Comparison of ENCODE assay signal across 8 cellular contexts in genomic region chr6:36979343-36979742, GRCh38. TPM values are rescaled to one million over a fixed set of nuclear protein-coding genes. Genes with fewer than 3 reads are reported as not detected.
DNase-seq lines count a peak whose midpoint lies in the region; ATAC-seq and TF ChIP-seq lines count a peak whose summit lies in the region.

No MANE protein-coding gene starts in this region.

- peaks cover 65 to 94% (median 85%) of the 10 kb centered on the region in 11 experiments for H3K36me3 ChIP-seq in BLaER1 treated with 17β-estradiol and CSF1 and Interleukin-3, amounts not matched to agents 10 nM and 100 nM
- H3K36me3 ChIP-seq in IMR-90 (ENCODE audit: control insufficient read depth, insufficient read depth, low read length), result peaks cover 58% of the 10 kb centered on the region
- H3K36me3 ChIP-seq in left ventricle myocardium inferior, result peaks cover 49% of the 10 kb centered on the region
- H3K36me3 ChIP-seq in spleen, result peaks cover 7 to 85% (median 55%) of the 10 kb centered on the region in 6 donors
- peaks cover 4% of the 10 kb centered on the region for H3K36me3 ChIP-seq in Caco-2 (ENCODE audit: control insufficient read depth, insufficient read depth, low read length)

- in situ Hi-C loops in IMR-90 (cut with MboI; ENCODE audit: low sequenced_read_pairs), result no loop called here

- dilution Hi-C loops in IMR-90 (cut with HindIII; ENCODE audit: low sequenced_read_pairs, unreplicated experiment), result no loop called here

- no peak overlapping the region for H3K4me3 Mint-ChIP-seq in activated T-helper 2 cell treated with anti-CD3 and anti-CD28 coated beads, Interferon-gamma antibody, Interleukin-2, Interleukin-4, amounts not matched to agents 10 μg/mL and 5 μg/mL and 100 μg/mL, durations not matched to agents 14 hours and 24 hours and 36 hours (ENCODE audit: low read depth)
- no peak overlapping the region for H3K4me3 Mint-ChIP-seq in Caco-2 (ENCODE audit: unreplicated experiment)

- no peak overlapping the region for H2BK15ac ChIP-seq in IMR-90 (ENCODE audit: low read depth, low read length)

- no peak overlapping the region for H4K8ac ChIP-seq in IMR-90 (ENCODE audit: low read depth in 2 of 2, low read length in 2 of 2)

- TF ChIP-seq CTCF in IMR-90 (conservative IDR thresholded peaks at IDR 0.05; ENCODE audit: low read depth, low read length) (peak; percentile 40), left ventricle myocardium inferior (IDR thresholded peaks at IDR 0.05; ENCODE audit: borderline replicate concordance) (peak; percentile 68), spleen (IDR thresholded peaks at IDR 0.05 in 8 of 11, conservative IDR thresholded peaks at IDR 0.05 in 3 of 11) (peak in 7 of 11 experiments; percentile 16 to 49 (median 23)), Caco-2 (IDR thresholded peaks at IDR 0.05; ENCODE audit: insufficient read depth in 1 of 2, low read depth in 1 of 2, low read length in 1 of 2, severe bottlenecking in 1 of 2, unreplicated experiment in 1 of 2) (no peak)

- peaks cover 93 to 100% (median 100%) of the 10 kb centered on the region in 11 experiments for H4K20me1 ChIP-seq in BLaER1 treated with 17β-estradiol and CSF1 and Interleukin-3, amounts not matched to agents 10 nM and 100 nM
- peaks cover 82% of the 10 kb centered on the region for H4K20me1 ChIP-seq in IMR-90 (ENCODE audit: insufficient read depth, low read length)

- no peak overlapping the region for H2AFZ ChIP-seq in IMR-90 (replicated peaks; ENCODE audit: low read length, poor library complexity)

- H3K56ac ChIP-seq in IMR-90 (ENCODE audit: extremely low read depth, insufficient read depth, low read length), result no peak overlapping the region

- H3K79me1 ChIP-seq in IMR-90 (ENCODE audit: low read depth in 1 of 2, low read length in 2 of 2), result peaks cover 40 to 88% of the 10 kb centered on the region in 2 experiments

- peak overlapping the region in 8 of 11 experiments; percentile 13 to 47 (median 22); a peak in 5 of 22 replicates for H3K9ac ChIP-seq in BLaER1 treated with 17β-estradiol and CSF1 and Interleukin-3, amounts not matched to agents 10 nM and 100 nM
- H3K9ac ChIP-seq in IMR-90 (ENCODE audit: low read depth, low read length), result no peak overlapping the region

- H4K91ac ChIP-seq in IMR-90 (ENCODE audit: insufficient read depth, low read depth, low read length), result no peak overlapping the region

- POLR2A ChIA-PET in IMR-90 (lab: Charles Lee; ENCODE audit: unreplicated experiment), result no interaction called here
- POLR2A ChIA-PET in Caco-2 (lab: Charles Lee), result no interaction called here

- no peak overlapping the region for H2AK5ac ChIP-seq in IMR-90 (ENCODE audit: low read depth, low read length)

- peak overlapping the region in 5 of 11 experiments; percentile 2 to 28 (median 18); a peak in 6 of 22 replicates for H3K4me2 ChIP-seq in BLaER1 treated with 17β-estradiol and CSF1 and Interleukin-3, amounts not matched to agents 10 nM and 100 nM
- no peak overlapping the region for H3K4me2 ChIP-seq in IMR-90 (ENCODE audit: low read depth, low read length)

- TF ChIP-seq RAD21 in IMR-90 (IDR thresholded peaks at IDR 0.05; ENCODE audit: low read length), result peak; percentile 53

- peaks cover 20% of the 10 kb centered on the region for H3K4me1 Mint-ChIP-seq in activated T-helper 2 cell treated with anti-CD3 and anti-CD28 coated beads, Interferon-gamma antibody, Interleukin-2, Interleukin-4, amounts not matched to agents 10 μg/mL and 5 μg/mL and 100 μg/mL, durations not matched to agents 14 hours and 24 hours and 36 hours (ENCODE audit: low read depth)
- H3K4me1 Mint-ChIP-seq in Caco-2 (ENCODE audit: low read depth, unreplicated experiment), result no peaks in the 10 kb centered on the region

- WGBS in IMR-90 (ENCODE audit: extremely low coverage in 2 of 2, insufficient read length in 1 of 2), 2 experiments, result 79% methylated on average over 3 of the region's 4 CpGs; no CpG with 5 or more reads in 1 of the 2 experiments
- 38 to 60% (median 59%) methylated on average over 4 of the region's 4 CpGs for WGBS in spleen, 5 donors

- H2BK120ac ChIP-seq in IMR-90 (ENCODE audit: low read depth, low read length), result no peak overlapping the region

- intact Hi-C loops in IMR-90 (cut with micrococcal nuclease), result loop anchor here (1.0 kb wide), 2 partner anchors 94 to 213 kb away; partner anchors contain the start of gene C6orf89
- intact Hi-C loops in activated T-helper 2 cell treated with anti-CD3 and anti-CD28 coated beads, Interferon-gamma antibody, Interleukin-2, Interleukin-4, amounts not matched to agents 10 μg/mL and 5 μg/mL and 100 μg/mL, durations not matched to agents 14 hours and 24 hours and 36 hours (cut with micrococcal nuclease), result no loop called here
- intact Hi-C loops in left ventricle myocardium inferior (cut with micrococcal nuclease), result loop anchor here (10.0 kb wide), 1 partner anchor 85 kb away; no protein-coding TSS in a partner anchor
- intact Hi-C loops in spleen (cut with DNase I; ENCODE audit: low total_unique reads), result no loop called here
- intact Hi-C loops in Caco-2 (cut with micrococcal nuclease; ENCODE audit: unreplicated experiment), result loop anchor here (5.0 kb wide), 1 partner anchor 38 kb away; no protein-coding TSS in a partner anchor

- H3K23ac ChIP-seq in IMR-90 (ENCODE audit: low read depth, low read length), result no peak overlapping the region

- H3K9me3 ChIP-seq in BLaER1 treated with 17β-estradiol and CSF1 and Interleukin-3, amounts not matched to agents 10 nM and 100 nM (replicated peaks in 1 of 11), result no peaks in the 10 kb centered on the region
- H3K9me3 ChIP-seq in IMR-90 (ENCODE audit: control insufficient read depth, insufficient read depth, low read length) (no peaks in the 10 kb centered on the region), left ventricle myocardium inferior (replicated peaks) (no peaks in the 10 kb centered on the region), spleen (no peaks in the 10 kb centered on the region), Caco-2 (no peaks in the 10 kb centered on the region)

- DNase-seq in IMR-90, result peak; percentile 41
- peak; percentile 22 for DNase-seq in activated T-helper 2 cell treated with anti-CD3 and anti-CD28 coated beads, Interferon-gamma antibody, Interleukin-2, Interleukin-4, amounts not matched to agents 10 μg/mL and 5 μg/mL and 100 μg/mL, durations not matched to agents 14 hours and 24 hours and 36 hours (ENCODE audit: low spot score)
- DNase-seq in left ventricle myocardium inferior, result no peak
- DNase-seq in spleen, result no peak
- DNase-seq in NCI-H526 treated with DMSO at 0.1 percent for 48 hours (lab: John Stamatoyannopoulos, UW), result no peak
- no peak for DNase-seq in Caco-2

- no peaks in the 10 kb centered on the region for H3K9me3 Mint-ChIP-seq in activated T-helper 2 cell treated with anti-CD3 and anti-CD28 coated beads, Interferon-gamma antibody, Interleukin-2, Interleukin-4, amounts not matched to agents 10 μg/mL and 5 μg/mL and 100 μg/mL, durations not matched to agents 14 hours and 24 hours and 36 hours
- no peaks in the 10 kb centered on the region for H3K9me3 Mint-ChIP-seq in Caco-2 (ENCODE audit: unreplicated experiment)

- H3K9me1 ChIP-seq in IMR-90 (ENCODE audit: insufficient read depth, low read length), result peaks cover 18% of the 10 kb centered on the region

- H3K27ac ChIP-seq in BLaER1 treated with 17β-estradiol and CSF1 and Interleukin-3, amounts not matched to agents 10 nM and 100 nM, result no peak overlapping the region; a peak in 1 of 22 replicates
- H3K27ac ChIP-seq in IMR-90 (ENCODE audit: insufficient read depth, low read length) (no peak overlapping the region), left ventricle myocardium inferior (replicated peaks) (peak overlapping the region; percentile 85), spleen (no peak overlapping the region)

- H2AK9ac ChIP-seq in IMR-90 (replicated peaks; ENCODE audit: low read depth, low read length, poor library complexity), result no peak overlapping the region

- peak overlapping the region; percentile 28 for H3K27ac Mint-ChIP-seq in activated T-helper 2 cell treated with anti-CD3 and anti-CD28 coated beads, Interferon-gamma antibody, Interleukin-2, Interleukin-4, amounts not matched to agents 10 μg/mL and 5 μg/mL and 100 μg/mL, durations not matched to agents 14 hours and 24 hours and 36 hours
- H3K27ac Mint-ChIP-seq in Caco-2 (ENCODE audit: unreplicated experiment), result no peak overlapping the region

- H2BK20ac ChIP-seq in IMR-90 (ENCODE audit: low read depth, low read length), result no peak overlapping the region

- H3K14ac ChIP-seq in IMR-90 (replicated peaks; ENCODE audit: low read depth, low read length), result no peak overlapping the region

- peaks cover 64% of the 10 kb centered on the region for H3K36me3 Mint-ChIP-seq in activated T-helper 2 cell treated with anti-CD3 and anti-CD28 coated beads, Interferon-gamma antibody, Interleukin-2, Interleukin-4, amounts not matched to agents 10 μg/mL and 5 μg/mL and 100 μg/mL, durations not matched to agents 14 hours and 24 hours and 36 hours (ENCODE audit: low read depth)
- peaks cover 49% of the 10 kb centered on the region for H3K36me3 Mint-ChIP-seq in Caco-2 (ENCODE audit: insufficient read depth, unreplicated experiment)

- H4K5ac ChIP-seq in IMR-90 (ENCODE audit: low read depth, low read length), result no peak overlapping the region

- H2BK5ac ChIP-seq in IMR-90 (ENCODE audit: low read depth, low read length, poor library complexity, severe bottlenecking), result no peak overlapping the region

- CTCF ChIA-PET in IMR-90 (lab: Yijun Ruan, JAX), result interaction anchor here (0.6 to 1.1 kb wide), 4 partner anchors 9 to 105 kb away, joined by 3 to 7 read pairs (median 4); partner anchors contain the start of gene C6orf89
- CTCF ChIA-PET in Caco-2 (lab: Charles Lee), result interaction anchor here (0.6 to 0.9 kb wide), 2 partner anchors 39 to 43 kb away, joined by 3 to 5 read pairs; no protein-coding TSS in a partner anchor

- no peaks in the 10 kb centered on the region for H3K27me3 Mint-ChIP-seq in activated T-helper 2 cell treated with anti-CD3 and anti-CD28 coated beads, Interferon-gamma antibody, Interleukin-2, Interleukin-4, amounts not matched to agents 10 μg/mL and 5 μg/mL and 100 μg/mL, durations not matched to agents 14 hours and 24 hours and 36 hours (ENCODE audit: low read depth)
- H3K27me3 Mint-ChIP-seq in Caco-2 (ENCODE audit: insufficient read depth, unreplicated experiment), result no peaks in the 10 kb centered on the region

- no peak overlapping the region for H3K4ac ChIP-seq in IMR-90 (ENCODE audit: low read depth, low read length)

- BruUV-seq in IMR-90 (replicated peaks; lab: Mats Ljungman, UMichigan), result no TSS peak
- no TSS peak for BruUV-seq in Caco-2 (replicated peaks; lab: Mats Ljungman, UMichigan)

- H3K4me1 ChIP-seq in BLaER1 treated with 17β-estradiol and CSF1 and Interleukin-3, amounts not matched to agents 10 nM and 100 nM, result peaks cover 46 to 87% (median 71%) of the 10 kb centered on the region in 10 experiments
- peaks cover 13% of the 10 kb centered on the region for H3K4me1 ChIP-seq in IMR-90 (ENCODE audit: control insufficient read depth, insufficient read depth, low read length)
- H3K4me1 ChIP-seq in left ventricle myocardium inferior, result peaks cover 100% of the 10 kb centered on the region
- peaks cover 23 to 56% (median 51%) of the 10 kb centered on the region in 6 donors for H3K4me1 ChIP-seq in spleen
- peaks cover 1% of the 10 kb centered on the region; the same call in 1 of the 2 replicates for H3K4me1 ChIP-seq in Caco-2

- H3K27me3 ChIP-seq in BLaER1 treated with 17β-estradiol and CSF1 and Interleukin-3, amounts not matched to agents 10 nM and 100 nM, result no peaks in the 10 kb centered on the region
- no peaks in the 10 kb centered on the region for H3K27me3 ChIP-seq in IMR-90 (ENCODE audit: control insufficient read depth, insufficient read depth, low read length)
- no peaks in the 10 kb centered on the region for H3K27me3 ChIP-seq in left ventricle myocardium inferior (ENCODE audit: low read depth)
- no peaks in the 10 kb centered on the region for H3K27me3 ChIP-seq in spleen (replicated peaks in 1 of 7)
- no peaks in the 10 kb centered on the region for H3K27me3 ChIP-seq in Caco-2 (replicated peaks; ENCODE audit: control insufficient read depth, insufficient read depth, low read length)

- no peak for TF ChIP-seq POLR2A in IMR-90 (IDR thresholded peaks at IDR 0.05; ENCODE audit: low read depth, low read length)
- no peak for TF ChIP-seq POLR2A in spleen (IDR thresholded peaks at IDR 0.05)

- ATAC-seq in IMR-90 (ENCODE audit: low read depth) (peak; percentile 56; the same call in 1 of the 2 replicates), HG03460 (IDR thresholded peaks at IDR 0.05; ENCODE audit: unreplicated experiment) (no peak)

- H3K18ac ChIP-seq in IMR-90 (ENCODE audit: low read depth, low read length), result no peak overlapping the region

- H3K4me3 ChIP-seq in BLaER1 treated with 17β-estradiol and CSF1 and Interleukin-3, amounts not matched to agents 10 nM and 100 nM, result no peak overlapping the region
- H3K4me3 ChIP-seq in IMR-90 (ENCODE audit: insufficient read depth, low read depth, low read length), result no peak overlapping the region
- H3K4me3 ChIP-seq in left ventricle myocardium inferior, result no peak overlapping the region
- no peak overlapping the region for H3K4me3 ChIP-seq in spleen
- H3K4me3 ChIP-seq in Caco-2 (ENCODE audit: low read depth, low read length), result no peak overlapping the region

RNA-seq across cellular contexts. Expression of gene MTCH1, which starts 6.7 kb away (rescaled TPM):
- total RNA-seq in IMR-90 (2012; rRNA removed) (249 and 263 TPM in 2 replicates), left ventricle myocardium inferior (162 TPM), spleen (100 to 1,000 TPM; 135 to 191 (median 162) TPM), Caco-2 (2022) (170 and 178 TPM in 2 replicates)
- polyA plus RNA-seq in IMR-90 (2012; rRNA removed) (210 and 215 TPM in 2 replicates), spleen (100 to 1,000 TPM in 2 of 3 donors, 10 to 100 TPM in 1; 87.3 to 144 (median 134) TPM)
- 227 and 248 TPM in 2 replicates for polyA plus RNA-seq in IMR-90 (2012; cell fraction: cytosol; rRNA removed)
- polyA plus RNA-seq in IMR-90 (2012; cell fraction: nucleus; rRNA removed; ENCODE audit: low replicate concordance), result 253 and 276 TPM in 2 replicates
- 117 and 119 TPM in 2 replicates for total RNA-seq in activated T-helper 2 cell treated with anti-CD3 and anti-CD28 coated beads, Interferon-gamma antibody, Interleukin-2, Interleukin-4, amounts not matched to agents 10 μg/mL and 5 μg/mL and 100 μg/mL, durations not matched to agents 14 hours and 24 hours and 36 hours

RNA-seq across cellular contexts. Expression of gene PI16, which starts 24.8 kb away (rescaled TPM):
- total RNA-seq in IMR-90 (2012; rRNA removed), result under 0.01 TPM in 1 of 2 replicates, not detected in the other
- polyA plus RNA-seq in IMR-90 (2012; rRNA removed), result 0.20 and 0.21 TPM in 2 replicates
- 0.13 and 0.53 TPM in 2 replicates for polyA plus RNA-seq in IMR-90 (2012; cell fraction: cytosol; rRNA removed)
- 0.28 and 0.29 TPM in 2 replicates for polyA plus RNA-seq in IMR-90 (2012; cell fraction: nucleus; rRNA removed; ENCODE audit: low replicate concordance)
- not detected in 2 replicates for total RNA-seq in activated T-helper 2 cell treated with anti-CD3 and anti-CD28 coated beads, Interferon-gamma antibody, Interleukin-2, Interleukin-4, amounts not matched to agents 10 μg/mL and 5 μg/mL and 100 μg/mL, durations not matched to agents 14 hours and 24 hours and 36 hours
- 25.9 TPM for total RNA-seq in left ventricle myocardium inferior
- total RNA-seq in spleen, result 1 to 10 TPM in 5 of 7 donors, under 1 TPM in 1, not detected in 1; 0.94 to 2.1 (median 1.6) TPM
- polyA plus RNA-seq in spleen, result 1 to 10 TPM; 1.6 to 7.3 (median 2.0) TPM
- total RNA-seq in Caco-2 (2022), result not detected in 2 replicates

RNA-seq across cellular contexts. Expression of gene FGD2, which starts 26.1 kb away (rescaled TPM):
- not detected in 2 replicates for total RNA-seq in IMR-90 (2012; rRNA removed)
- 0.07 TPM in 1 of 2 replicates, not detected in the other for polyA plus RNA-seq in IMR-90 (2012; rRNA removed)
- not detected in 2 replicates for polyA plus RNA-seq in IMR-90 (2012; cell fraction: cytosol; rRNA removed)
- 0.08 and 0.11 TPM in 2 replicates for polyA plus RNA-seq in IMR-90 (2012; cell fraction: nucleus; rRNA removed; ENCODE audit: low replicate concordance)
- total RNA-seq in activated T-helper 2 cell treated with anti-CD3 and anti-CD28 coated beads, Interferon-gamma antibody, Interleukin-2, Interleukin-4, amounts not matched to agents 10 μg/mL and 5 μg/mL and 100 μg/mL, durations not matched to agents 14 hours and 24 hours and 36 hours, result 0.64 and 0.87 TPM in 2 replicates
- total RNA-seq in left ventricle myocardium inferior, result 6.0 TPM
- total RNA-seq in spleen, result 100 to 1,000 TPM; 200 to 426 (median 316) TPM
- polyA plus RNA-seq in spleen, result 100 to 1,000 TPM in 1 of 3 donors, 10 to 100 TPM in 2; 63.4 to 121 (median 84.2) TPM
- not detected in 2 replicates for total RNA-seq in Caco-2 (2022)

Comparison
In these comparisons a context has a peak if more than half of its experiments do, and no peak if none do; other contexts are left out.
1. DNase-seq: peak in IMR-90 (single experiment) and activated T-helper 2 cell treated with anti-CD3 and anti-CD28 coated beads, Interferon-gamma antibody, Interleukin-2, Interleukin-4, amounts not matched to agents 10 μg/mL and 5 μg/mL and 100 μg/mL, durations not matched to agents 14 hours and 24 hours and 36 hours (single experiment); none in left ventricle myocardium inferior (single experiment), spleen (single experiment), NCI-H526 treated with DMSO at 0.1 percent for 48 hours (single experiment) and Caco-2 (0 of 2).
2. CTCF ChIP-seq: peak in IMR-90 (single experiment), left ventricle myocardium inferior (single experiment) and spleen (7 of 11); none in Caco-2 (0 of 2).
3. RNA of gene FGD2, which starts 26.1 kb away (total RNA-seq): 200 to 426 TPM in spleen; 6.0 TPM in left ventricle myocardium inferior (single experiment), 0.64 to 0.87 TPM in activated T-helper 2 cell treated with anti-CD3 and anti-CD28 coated beads, Interferon-gamma antibody, Interleukin-2, Interleukin-4, amounts not matched to agents 10 μg/mL and 5 μg/mL and 100 μg/mL, durations not matched to agents 14 hours and 24 hours and 36 hours, not detected in IMR-90 and not detected in Caco-2; every median in the first group is over 10 times any median in the second.
4. intact Hi-C loops: an anchor here in IMR-90 (1.0 kb wide), left ventricle myocardium inferior (10.0 kb wide) and Caco-2 (5.0 kb wide); none called in activated T-helper 2 cell treated with anti-CD3 and anti-CD28 coated beads, Interferon-gamma antibody, Interleukin-2, Interleukin-4, amounts not matched to agents 10 μg/mL and 5 μg/mL and 100 μg/mL, durations not matched to agents 14 hours and 24 hours and 36 hours and spleen.